14 cellular contexts compared by ENCODE assay signal in the genomic region with DNA sequence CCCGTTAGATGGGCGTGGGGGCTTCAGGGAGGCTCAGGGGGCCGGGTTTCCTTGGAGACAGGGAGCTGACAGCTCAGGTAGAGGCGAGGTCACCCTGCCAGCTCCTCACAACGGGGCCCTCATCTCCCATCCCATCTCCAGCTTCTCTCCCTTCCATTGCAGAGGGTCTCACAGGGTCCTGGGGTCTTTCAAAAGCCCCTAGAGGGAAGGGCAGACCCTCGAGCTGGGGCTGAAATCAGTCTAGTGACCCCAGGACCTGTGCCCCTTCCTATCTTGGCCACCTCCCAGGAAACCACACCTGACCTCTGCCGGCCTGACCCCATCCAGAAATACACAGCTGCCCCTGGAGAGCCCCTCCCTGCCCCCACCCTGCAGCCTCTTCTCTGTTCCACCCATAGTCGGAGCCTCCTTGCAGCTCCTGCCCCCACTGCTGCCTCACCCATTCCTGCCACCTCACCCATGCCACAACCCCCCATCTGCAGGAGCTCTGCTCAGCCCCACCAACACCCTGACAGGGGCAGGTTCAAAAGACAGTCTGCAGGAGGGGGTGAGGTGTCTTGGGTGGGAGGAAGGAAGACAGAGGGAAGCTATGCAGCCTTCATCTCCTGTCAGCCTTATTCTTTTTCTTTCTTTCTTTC. TPM values are rescaled to one million over a fixed set of nuclear protein-coding genes. Genes with fewer than 3 reads are reported as not detected.
DNase-seq lines count a peak whose midpoint lies in the region; ATAC-seq and TF ChIP-seq lines count a peak whose summit lies in the region.
"Had no signal": no experiment of that assay in that cellular context is flagged by ENCODE, and none has a peak within 500 bp of the region (broad histone marks: within the 10 kb centered on the region; RNA-seq: fewer than 3 reads in every experiment).

No MANE protein-coding gene starts in this region.

- CTCF ChIA-PET in activated CD4-positive, alpha-beta memory T cell treated with anti-CD3 and anti-CD28 coated beads, Interleukin-2, amount 10 ng/mL, durations not matched to agents 7 days and 5 days (lab: Charles Lee): interaction anchor here (1.1 to 1.5 kb wide), 3 partner anchors 12 to 42 kb away, joined by 3 to 6 read pairs (median 4); a partner anchor contains a TSS

- peaks cover 77% of the 10 kb centered on the region for H3K4me1 Mint-ChIP-seq in activated CD4-positive, alpha-beta memory T cell treated with anti-CD3 and anti-CD28 coated beads, Interleukin-2, amount 10 ng/mL, durations not matched to agents 7 days and 5 days
- peaks cover 21% of the 10 kb centered on the region for H3K4me1 Mint-ChIP-seq in GM23338

- no peak for TF ChIP-seq EP300 in sigmoid colon (IDR thresholded peaks at IDR 0.05)

- 35 to 61% methylated on average over 8 of the region's 8 CpGs for WGBS in sigmoid colon, 2 donors

- peak; percentile 35 for DNase-seq in activated CD4-positive, alpha-beta memory T cell treated with anti-CD3 and anti-CD28 coated beads, Interleukin-2, amount 10 ng/mL, durations not matched to agents 7 days and 5 days
- DNase-seq in NCI-H82 (lab: John Stamatoyannopoulos, UW): no peak
- DNase-seq in NCI-H1436 (lab: John Stamatoyannopoulos, UW): no peak
- DNase-seq in GM23338 (ENCODE audit: low spot score): no peak
- no peak for DNase-seq in sigmoid colon
- DNase-seq: GDM1, Karpas-422, NCI-H2029 treated with DMSO at 0.1 percent for 48 hours, retina had no signal

- no peak for TF ChIP-seq CTCF in GM23338 (conservative IDR thresholded peaks at IDR 0.05; ENCODE audit: low read depth in 2 of 2)
- TF ChIP-seq CTCF in sigmoid colon (IDR thresholded peaks at IDR 0.05): no peak

- TF ChIP-seq POLR2A in sigmoid colon (IDR thresholded peaks at IDR 0.05): no peak

- H3K27ac ChIP-seq in BLaER1 (no peak overlapping the region), GM23338 (ENCODE audit: low read depth) (no peak overlapping the region), sigmoid colon (no peak overlapping the region)

- H3K9me3 Mint-ChIP-seq in activated CD4-positive, alpha-beta memory T cell treated with anti-CD3 and anti-CD28 coated beads, Interleukin-2, amount 10 ng/mL, durations not matched to agents 7 days and 5 days: no peaks in the 10 kb centered on the region
- peaks cover 3% of the 10 kb centered on the region; the same call in 2 of the 3 replicates for H3K9me3 Mint-ChIP-seq in GM23338

- 0 out of 2 replicates have a peak, but pooled peaks cover 2% of the 10 kb centered on the region for H3K9me2 ChIP-seq in GM23338 (ENCODE audit: insufficient read depth)

- no peak overlapping the region for H3K4me3 ChIP-seq in BLaER1
- no peak overlapping the region for H3K4me3 ChIP-seq in GM23338
- H3K4me3 ChIP-seq in sigmoid colon: no peak overlapping the region
- H3K4me3 ChIP-seq: HAP-1, upper lobe of right lung had no signal

- intact Hi-C loops in sigmoid colon (cut with DNase I): no loop called here

- H3K36me3 ChIP-seq in BLaER1 (peaks cover 31% of the 10 kb centered on the region), GM23338 (ENCODE audit: insufficient read depth) (no peaks in the 10 kb centered on the region), sigmoid colon (no peaks in the 10 kb centered on the region)
- H3K36me3 ChIP-seq: HAP-1, upper lobe of right lung had no signal

- no peaks in the 10 kb centered on the region for H3K79me2 ChIP-seq in GM23338 (replicated peaks; ENCODE audit: insufficient read depth)

- H3K27me3 Mint-ChIP-seq in activated CD4-positive, alpha-beta memory T cell treated with anti-CD3 and anti-CD28 coated beads, Interleukin-2, amount 10 ng/mL, durations not matched to agents 7 days and 5 days: no peaks in the 10 kb centered on the region
- no peaks in the 10 kb centered on the region for H3K27me3 Mint-ChIP-seq in GM23338 (ENCODE audit: insufficient read depth, low read depth, poor library complexity)

- POLR2A ChIA-PET in activated CD4-positive, alpha-beta memory T cell treated with anti-CD3 and anti-CD28 coated beads, Interleukin-2, amount 10 ng/mL, durations not matched to agents 7 days and 5 days (lab: Charles Lee): interaction anchor here (0.9 to 6.3 kb wide), 8 partner anchors 10 to 47 kb away, joined by 3 to 64 read pairs (median 6); a partner anchor contains a TSS

- ATAC-seq in GM19467 (IDR thresholded peaks at IDR 0.05; ENCODE audit: unreplicated experiment) (peak; percentile 11), esophagus mucosa (peak; percentile 28), GM23338 (no peak)

- H3K4me3 Mint-ChIP-seq in activated CD4-positive, alpha-beta memory T cell treated with anti-CD3 and anti-CD28 coated beads, Interleukin-2, amount 10 ng/mL, durations not matched to agents 7 days and 5 days: peak overlapping the region; percentile 43
- H3K4me3 Mint-ChIP-seq in GM23338: no peak overlapping the region

- H3K4me1 ChIP-seq in BLaER1: peaks cover 41% of the 10 kb centered on the region
- H3K4me1 ChIP-seq in GM23338 (ENCODE audit: insufficient read depth): peaks cover 12% of the 10 kb centered on the region; the same call in 1 of the 2 replicates
- H3K4me1 ChIP-seq in sigmoid colon: no peaks in the 10 kb centered on the region
- H3K4me1 ChIP-seq: HAP-1, upper lobe of right lung had no signal

- no peak overlapping the region for H3K9ac ChIP-seq in BLaER1

- H3K27me3 ChIP-seq in BLaER1: no peaks in the 10 kb centered on the region
- no peaks in the 10 kb centered on the region for H3K27me3 ChIP-seq in GM23338 (ENCODE audit: insufficient read depth)
- H3K27me3 ChIP-seq in sigmoid colon: peaks cover 0 to 11% (median 0%) of the 10 kb centered on the region in 3 donors
- H3K27me3 ChIP-seq: upper lobe of right lung had no signal

- H3K27ac Mint-ChIP-seq in activated CD4-positive, alpha-beta memory T cell treated with anti-CD3 and anti-CD28 coated beads, Interleukin-2, amount 10 ng/mL, durations not matched to agents 7 days and 5 days: peak overlapping the region; percentile 99
- no peak overlapping the region for H3K27ac Mint-ChIP-seq in GM23338

- peak overlapping the region; percentile 83 for H3K4me2 ChIP-seq in BLaER1
- no peak overlapping the region for H3K4me2 ChIP-seq in GM23338

- H3K9me3 ChIP-seq in BLaER1 (peaks cover 7% of the 10 kb centered on the region), sigmoid colon (peaks cover 0 to 1% (median 0%) of the 10 kb centered on the region in 4 donors)
- H3K9me3 ChIP-seq: HAP-1, upper lobe of right lung had no signal

- no peak overlapping the region for H2AFZ ChIP-seq in GM23338

- no peaks in the 10 kb centered on the region for H3F3A ChIP-seq in GM23338 (replicated peaks; ENCODE audit: low read depth)

- H3K36me3 Mint-ChIP-seq in activated CD4-positive, alpha-beta memory T cell treated with anti-CD3 and anti-CD28 coated beads, Interleukin-2, amount 10 ng/mL, durations not matched to agents 7 days and 5 days (ENCODE audit: low read depth): peaks cover 63% of the 10 kb centered on the region
- H3K36me3 Mint-ChIP-seq in GM23338 (ENCODE audit: low read depth): peaks cover 2% of the 10 kb centered on the region; the same call in 1 of the 3 replicates

- H4K20me1 ChIP-seq in BLaER1: peaks cover 45% of the 10 kb centered on the region
- H4K20me1 ChIP-seq in GM23338 (replicated peaks; ENCODE audit: insufficient read depth): no peaks in the 10 kb centered on the region

TF ChIP-seq in GM23338, 12 proteins besides CTCF, POLR2A, EP300 and RAD21 (continues in another document):
- no peak for TF ChIP-seq CREB1 (CRISPR knock-in tag; IDR thresholded peaks at IDR 0.05; ENCODE audit: low read depth)
- no peak for TF ChIP-seq STAT1 (IDR thresholded peaks at IDR 0.05; ENCODE audit: unreplicated experiment)

RNA-seq across cellular contexts. Expression of a gene that starts 23.4 kb away (rescaled TPM):
- total RNA-seq in activated CD4-positive, alpha-beta memory T cell treated with anti-CD3 and anti-CD28 coated beads, Interleukin-2, amount 10 ng/mL, durations not matched to agents 7 days and 5 days: 10 to 100 TPM; 50.3 to 52.7 TPM
- total RNA-seq in esophagus mucosa (0.88 TPM), sigmoid colon (10 to 100 TPM in 2 of 4 donors, 1 to 10 TPM in 2; 5.4 to 13.6 (median 9.9) TPM)
- 6.7 and 9.4 TPM in 2 replicates for total RNA-seq in GM23338 (2014; rRNA removed; shearing (Covaris generic))
- polyA plus RNA-seq in GM23338 (2016; fragmentation: Nextera tagmentation; extraction: Ambion mirVana) (1.4 and 1.7 TPM in 2 replicates), sigmoid colon (10 to 100 TPM in 1 of 3 donors, 1 to 10 TPM in 2; 2.4 to 12.4 (median 3.5) TPM)
